In the genomic region with DNA sequence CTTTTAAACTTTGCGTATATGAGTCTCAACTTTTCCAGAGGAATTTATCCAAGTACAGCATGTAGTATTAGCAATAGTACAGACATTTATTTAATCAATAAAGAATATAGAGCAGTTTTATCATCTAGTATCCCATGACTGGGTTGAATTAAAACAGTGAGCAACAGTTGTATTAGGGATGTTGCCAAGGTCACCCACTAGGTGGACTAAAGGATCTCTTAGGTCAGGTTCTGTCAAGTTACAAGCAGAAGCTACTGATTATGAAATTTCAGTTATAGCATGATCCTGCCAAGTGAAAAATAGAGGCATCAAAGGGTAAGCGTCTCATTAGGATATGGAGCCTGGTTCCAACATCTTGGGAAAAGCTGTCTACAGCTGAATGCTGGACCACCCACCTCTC, we compare ENCODE assay signal across 11 cellular contexts. TPM values are rescaled to one million over a fixed set of nuclear protein-coding genes. Genes with fewer than 3 reads are reported as not detected.
DNase-seq lines count a peak whose midpoint lies in the region; ATAC-seq and TF ChIP-seq lines count a peak whose summit lies in the region.
"Had no signal": no experiment of that assay in that cellular context is flagged by ENCODE, and none has a peak within 500 bp of the region (broad histone marks: within the 10 kb centered on the region; RNA-seq: fewer than 3 reads in every experiment).

No MANE protein-coding gene starts in this region.

- no peaks in the 10 kb centered on the region for H3F3A ChIP-seq in OCI-LY1 (ENCODE audit: insufficient read depth, low read length)

- H3K9me3 ChIP-seq in OCI-LY1 (ENCODE audit: low read length) (peaks cover 8% of the 10 kb centered on the region; the same call in 1 of the 2 replicates), testis (no peaks in the 10 kb centered on the region)

- no peak overlapping the region for H2AFZ ChIP-seq in OCI-LY1 (ENCODE audit: low read length)

- H3K27ac ChIP-seq in OCI-LY1 (ENCODE audit: low read depth, low read length, poor library complexity, severe bottlenecking) (no peak overlapping the region), testis (no peak overlapping the region)
- H3K27ac ChIP-seq: SK-N-MC had no signal

- DNase-seq in A172 (ENCODE audit: low spot score) (peak; percentile 56), fibroblast of gingiva (ENCODE audit: low read depth) (peak; percentile 14), NCI-H2029 (lab: John Stamatoyannopoulos, UW) (no peak), testis (no peak)
- DNase-seq: activated T-cell treated with anti-CD3 and anti-CD28 coated beads, Interleukin-2, amount 50 U/mL, for 48 hours; DMS79 had no signal

- no peak overlapping the region for H3K9ac ChIP-seq in OCI-LY1 (ENCODE audit: low read length)

- H3K4me3 ChIP-seq in OCI-LY1 (ENCODE audit: low read depth, low read length, poor library complexity, severe bottlenecking) (no peak overlapping the region), testis (no peak overlapping the region)
- H3K4me3 ChIP-seq: SK-N-MC had no signal

- intact Hi-C loops in testis (cut with DNase I; ENCODE audit: low total_unique reads) = no loop called here

- TF ChIP-seq CTCF in GM12873 (IDR thresholded peaks at IDR 0.05; ENCODE audit: insufficient read depth, low read depth, low read length, missing control alignments) (peak; percentile 44), OCI-LY1 (IDR thresholded peaks at IDR 0.05; ENCODE audit: low read length) (0 out of 2 replicates have a peak, but pooled peaks have one; percentile 10), testis (IDR thresholded peaks at IDR 0.05) (no peak)

- H3K4me1 ChIP-seq in OCI-LY1 (ENCODE audit: insufficient read depth, low read length, severe bottlenecking) = no peaks in the 10 kb centered on the region
- peaks cover under 1% of the 10 kb centered on the region for H3K4me1 ChIP-seq in testis

- WGBS in testis, 2 donors = 90 to 93% methylated on average over 2 of the region's 2 CpGs

- no peak overlapping the region for H3K4me2 ChIP-seq in OCI-LY1 (ENCODE audit: low read length)

- H3K79me2 ChIP-seq in OCI-LY1 (ENCODE audit: insufficient read depth, low read length) = no peaks in the 10 kb centered on the region

- no peaks in the 10 kb centered on the region for H4K20me1 ChIP-seq in OCI-LY1 (ENCODE audit: insufficient read depth, low read length)

- no peaks in the 10 kb centered on the region for H3K9me2 ChIP-seq in OCI-LY1 (ENCODE audit: low read depth, low read length)

- H3K36me3 ChIP-seq in OCI-LY1 (ENCODE audit: insufficient read depth, low read length) (no peaks in the 10 kb centered on the region), testis (ENCODE audit: low read depth, missing control alignments) (no peaks in the 10 kb centered on the region)

- ATAC-seq in GM18873 (IDR thresholded peaks at IDR 0.05; ENCODE audit: low FRiP score, unreplicated experiment) (no peak), HG02981 (IDR thresholded peaks at IDR 0.05; ENCODE audit: unreplicated experiment) (no peak)

- H3K27me3 ChIP-seq in OCI-LY1 (ENCODE audit: insufficient read depth, low read length) (peaks cover 9% of the 10 kb centered on the region; the same call in 1 of the 2 replicates), testis (no peaks in the 10 kb centered on the region)

- no peak for TF ChIP-seq POLR2A in testis (IDR thresholded peaks at IDR 0.05)

RNA-seq across cellular contexts. Expression of a gene that starts 52.1 kb away (rescaled TPM):
- total RNA-seq in A172 (2014; rRNA removed; shearing (Covaris generic)) = 488 and 537 TPM in 2 replicates
- total RNA-seq in testis = 100 to 1,000 TPM; 331 to 431 TPM
- polyA plus RNA-seq in testis (ENCODE audit: insufficient read depth, low read depth, low replicate concordance) = 712 TPM

Comparison
In these comparisons a context has a peak if more than half of its experiments do, and no peak if none do; other contexts are left out.
1. DNase-seq: peak in A172 (single experiment) and fibroblast of gingiva (single experiment); none in NCI-H2029 (single experiment) and testis (single experiment).
2. CTCF ChIP-seq: peak in GM12873 (single experiment) and OCI-LY1 (single experiment); none in testis (0 of 3).